Comparison of ENCODE assay signal across 22 cellular contexts in genomic region chr15:38944551-38944950, GRCh38.
"Had no signal": no experiment of that assay in that cellular context is flagged by ENCODE, and none has a peak within 500 bp of the region (broad histone marks: within the 10 kb centered on the region; RNA-seq: fewer than 3 reads in every experiment).

No MANE protein-coding gene starts in this region.

- ATAC-seq: foreskin keratinocyte; mucosa of descending colon; naive thymus-derived CD8-positive, alpha-beta T cell; stimulated activated naive B cell treated with anti-CD40 and anti-IgM and Interleukin-4, amounts not matched to agents 10 μg/mL and 1 μg/mL and 100 μg/mL, for 72 hours; stimulated activated naive CD8-positive, alpha-beta T cell treated with anti-CD3 and anti-CD28 coated beads, Interleukin-15, amount 100 ng/mL, for 72 hours; upper lobe of right lung had no signal

- H3K4me2 ChIP-seq: hepatocyte had no signal

- H3K36me3 Mint-ChIP-seq: naive thymus-derived CD8-positive, alpha-beta T cell; stimulated activated naive B cell treated with anti-CD40 and anti-IgM and Interleukin-4, amounts not matched to agents 10 μg/mL and 1 μg/mL and 100 μg/mL, for 72 hours had no signal

- H3K27me3 Mint-ChIP-seq: dendritic cell treated with granulocyte-macrophage colony-stimulating factor and Interleukin-4, amounts not matched to agents 40 ng/mL and 50 ng/mL, for 4 days; stimulated activated naive CD8-positive, alpha-beta T cell treated with anti-CD3 and anti-CD28 coated beads, Interleukin-15, amount 100 ng/mL, for 72 hours had no signal

- H3K9me3 Mint-ChIP-seq: dendritic cell treated with granulocyte-macrophage colony-stimulating factor and Interleukin-4, amounts not matched to agents 40 ng/mL and 50 ng/mL, for 4 days; naive thymus-derived CD8-positive, alpha-beta T cell; stimulated activated naive B cell treated with anti-CD40 and anti-IgM and Interleukin-4, amounts not matched to agents 10 μg/mL and 1 μg/mL and 100 μg/mL, for 72 hours; stimulated activated naive CD8-positive, alpha-beta T cell treated with anti-CD3 and anti-CD28 coated beads, Interleukin-15, amount 100 ng/mL, for 72 hours had no signal

- H3K4me3 ChIP-seq: hepatocyte, left ventricle myocardium inferior, mucosa of descending colon, right atrium auricular region, sigmoid colon, skin epidermis, testis, tibial nerve, upper lobe of right lung, vagina had no signal

- H3K9me3 ChIP-seq: left ventricle myocardium inferior, mucosa of descending colon, right atrium auricular region, sigmoid colon, testis, tibial nerve, upper lobe of right lung, vagina had no signal

- H3K27ac Mint-ChIP-seq: dendritic cell treated with granulocyte-macrophage colony-stimulating factor and Interleukin-4, amounts not matched to agents 40 ng/mL and 50 ng/mL, for 4 days; naive thymus-derived CD8-positive, alpha-beta T cell; stimulated activated naive B cell treated with anti-CD40 and anti-IgM and Interleukin-4, amounts not matched to agents 10 μg/mL and 1 μg/mL and 100 μg/mL, for 72 hours; stimulated activated naive CD8-positive, alpha-beta T cell treated with anti-CD3 and anti-CD28 coated beads, Interleukin-15, amount 100 ng/mL, for 72 hours had no signal

- H3K36me3 ChIP-seq: left ventricle myocardium inferior, right atrium auricular region, sigmoid colon, tibial nerve, upper lobe of right lung, vagina had no signal

- H2AFZ ChIP-seq: hepatocyte had no signal

- H3K4me1 Mint-ChIP-seq: naive thymus-derived CD8-positive, alpha-beta T cell; stimulated activated naive B cell treated with anti-CD40 and anti-IgM and Interleukin-4, amounts not matched to agents 10 μg/mL and 1 μg/mL and 100 μg/mL, for 72 hours; stimulated activated naive CD8-positive, alpha-beta T cell treated with anti-CD3 and anti-CD28 coated beads, Interleukin-15, amount 100 ng/mL, for 72 hours had no signal

- DNase-seq: cerebellar nuclear complex; erythroblast; foreskin keratinocyte; head of caudate nucleus; left ventricle myocardium inferior; mammary epithelial cell; mucosa of descending colon; naive thymus-derived CD8-positive, alpha-beta T cell; posterior cingulate gyrus; sigmoid colon; stimulated activated CD4-positive, alpha-beta T cell treated with anti-CD3 and anti-CD28 coated beads, Interleukin-2, amount 100 ng/mL, for 24 hours; stimulated activated CD4-positive, alpha-beta T cell treated with anti-CD3 and anti-CD28 coated beads, Interleukin-4, amount 100 ng/mL, for 4 hours; stimulated activated naive B cell treated with anti-CD40 and anti-IgM and Interleukin-4, amounts not matched to agents 10 μg/mL and 1 μg/mL and 100 μg/mL, for 72 hours; stimulated activated naive CD8-positive, alpha-beta T cell treated with anti-CD3 and anti-CD28 coated beads, Interleukin-15, amount 100 ng/mL, for 72 hours; testis; upper lobe of right lung had no signal

- H3K4me3 Mint-ChIP-seq: dendritic cell treated with granulocyte-macrophage colony-stimulating factor and Interleukin-4, amounts not matched to agents 40 ng/mL and 50 ng/mL, for 4 days; naive thymus-derived CD8-positive, alpha-beta T cell; stimulated activated naive B cell treated with anti-CD40 and anti-IgM and Interleukin-4, amounts not matched to agents 10 μg/mL and 1 μg/mL and 100 μg/mL, for 72 hours; stimulated activated naive CD8-positive, alpha-beta T cell treated with anti-CD3 and anti-CD28 coated beads, Interleukin-15, amount 100 ng/mL, for 72 hours had no signal

- H3K4me1 ChIP-seq: foreskin keratinocyte, left ventricle myocardium inferior, right atrium auricular region, sigmoid colon, testis, tibial nerve, upper lobe of right lung, vagina had no signal

- H3K27me3 ChIP-seq: hepatocyte, right atrium auricular region, sigmoid colon, testis, tibial nerve, upper lobe of right lung, vagina had no signal

- H3K27ac ChIP-seq: foreskin keratinocyte, hepatocyte, left ventricle myocardium inferior, right atrium auricular region, sigmoid colon, skin epidermis, testis, tibial nerve, upper lobe of right lung, vagina had no signal
